Comparison of ENCODE assay signal across 21 cellular contexts in the genomic region with DNA sequence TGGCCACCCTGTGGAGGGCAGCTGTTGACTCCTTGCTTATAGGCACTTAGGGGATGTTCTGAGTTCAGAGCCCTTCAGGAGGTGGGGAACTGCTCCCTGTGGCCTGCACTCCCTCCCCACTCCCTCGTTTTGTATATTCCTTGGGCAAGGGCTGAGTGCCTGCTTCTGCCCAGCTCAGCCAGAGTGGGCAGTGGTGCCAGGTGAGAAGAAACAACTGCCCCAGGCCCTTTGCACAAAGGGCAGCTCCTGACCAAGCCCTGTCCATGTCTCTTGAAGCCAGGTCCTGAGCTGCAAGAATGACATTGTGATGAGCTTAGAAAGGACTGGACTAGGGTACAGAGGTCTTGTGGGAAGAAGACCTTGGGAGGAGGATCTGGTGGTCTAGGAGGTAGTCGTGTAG. TPM values are rescaled to one million over a fixed set of nuclear protein-coding genes. Genes with fewer than 3 reads are reported as not detected.
A peak's percentile ranks its signal among the peaks of the same experiment; 100 is the strongest.
DNase-seq lines count a peak whose midpoint lies in the region; ATAC-seq and TF ChIP-seq lines count a peak whose summit lies in the region.
"Had no signal": no experiment of that assay in that cellular context is flagged by ENCODE, and none has a peak within 500 bp of the region (broad histone marks: within the 10 kb centered on the region; RNA-seq: fewer than 3 reads in every experiment).

No MANE protein-coding gene starts in this region.

- TF ChIP-seq CTCF in upper lobe of left lung (IDR thresholded peaks at IDR 0.05) (no peak), ovary (IDR thresholded peaks at IDR 0.05) (no peak)

- TF ChIP-seq POLR2A in upper lobe of left lung (IDR thresholded peaks at IDR 0.05): no peak
- TF ChIP-seq POLR2A in ovary (IDR thresholded peaks at IDR 0.05): no peak

- H3K4me1 Mint-ChIP-seq in activated naive CD8-positive, alpha-beta T cell (ENCODE audit: low read depth): peaks cover 66% of the 10 kb centered on the region
- H3K4me1 Mint-ChIP-seq in activated naive CD8-positive, alpha-beta T cell treated with anti-CD3 and anti-CD28 coated beads for 36 hours: peaks cover 52% of the 10 kb centered on the region
- H3K4me1 Mint-ChIP-seq in T-cell: peaks cover 68 to 76% (median 69%) of the 10 kb centered on the region in 3 donors
- H3K4me1 Mint-ChIP-seq in naive thymus-derived CD4-positive, alpha-beta T cell: peaks cover 55 to 80% (median 72%) of the 10 kb centered on the region in 7 donors

- H3K4me1 ChIP-seq in naive thymus-derived CD4-positive, alpha-beta T cell (ENCODE audit: control insufficient read depth in 2 of 2, insufficient read depth in 2 of 2, low read length in 2 of 2): peaks cover 47 to 52% of the 10 kb centered on the region in 2 donors
- peaks cover 55 to 78% (median 61%) of the 10 kb centered on the region in 4 donors for H3K4me1 ChIP-seq in upper lobe of left lung
- peaks cover 6% of the 10 kb centered on the region for H3K4me1 ChIP-seq in ovary (ENCODE audit: insufficient read depth)

- peak overlapping the region; percentile 50 for H3K27ac Mint-ChIP-seq in activated naive CD8-positive, alpha-beta T cell
- H3K27ac Mint-ChIP-seq in activated naive CD8-positive, alpha-beta T cell treated with anti-CD3 and anti-CD28 coated beads for 36 hours: no peak overlapping the region
- peak overlapping the region; percentile 38 to 68 for H3K27ac Mint-ChIP-seq in T-cell
- H3K27ac Mint-ChIP-seq in naive thymus-derived CD4-positive, alpha-beta T cell: peak overlapping the region in 8 of 9 donors; percentile 3 to 90 (median 54)

- peaks cover 0 to 4% (median 0%) of the 10 kb centered on the region in 3 experiments for H3K36me3 ChIP-seq in naive thymus-derived CD4-positive, alpha-beta T cell (ENCODE audit: control insufficient read depth in 2 of 3, insufficient read depth in 3 of 3, low read length in 3 of 3)
- H3K36me3 ChIP-seq in upper lobe of left lung: peaks cover 0 to 5% (median 0%) of the 10 kb centered on the region in 4 donors
- H3K36me3 ChIP-seq in ovary: no peaks in the 10 kb centered on the region
- H3K36me3 ChIP-seq: left lung, right lobe of liver had no signal

- H3K27me3 Mint-ChIP-seq in activated naive CD8-positive, alpha-beta T cell: no peaks in the 10 kb centered on the region
- H3K27me3 Mint-ChIP-seq in activated naive CD8-positive, alpha-beta T cell treated with anti-CD3 and anti-CD28 coated beads for 36 hours: no peaks in the 10 kb centered on the region
- no peaks in the 10 kb centered on the region for H3K27me3 Mint-ChIP-seq in T-cell
- H3K27me3 Mint-ChIP-seq in naive thymus-derived CD4-positive, alpha-beta T cell: no peaks in the 10 kb centered on the region

- no peaks in the 10 kb centered on the region for H3K36me3 Mint-ChIP-seq in activated naive CD8-positive, alpha-beta T cell
- peaks cover 2% of the 10 kb centered on the region for H3K36me3 Mint-ChIP-seq in activated naive CD8-positive, alpha-beta T cell treated with anti-CD3 and anti-CD28 coated beads for 36 hours
- H3K36me3 Mint-ChIP-seq in T-cell: no peaks in the 10 kb centered on the region
- H3K36me3 Mint-ChIP-seq in naive thymus-derived CD4-positive, alpha-beta T cell: peaks cover 0 to 14% (median 0%) of the 10 kb centered on the region in 5 donors

- POLR2A ChIA-PET in T-cell (lab: Charles Lee): no interaction called here
- POLR2A ChIA-PET in naive thymus-derived CD4-positive, alpha-beta T cell (lab: Charles Lee): interaction anchor here (0.7 to 2.9 kb wide), 3 partner anchors 19 to 476 kb away, joined by 3 to 22 read pairs (median 8); a partner anchor contains a TSS

- peak overlapping the region; percentile 22 for H3K4me3 Mint-ChIP-seq in activated naive CD8-positive, alpha-beta T cell
- H3K4me3 Mint-ChIP-seq in activated naive CD8-positive, alpha-beta T cell treated with anti-CD3 and anti-CD28 coated beads for 36 hours: no peak overlapping the region
- peak overlapping the region in 1 of 3 donors; percentile 93 for H3K4me3 Mint-ChIP-seq in T-cell
- H3K4me3 Mint-ChIP-seq in naive thymus-derived CD4-positive, alpha-beta T cell: peak overlapping the region; percentile 14 to 96 (median 72)

- 54 to 60% methylated on average over 2 of the region's 2 CpGs for WGBS in upper lobe of left lung, 2 donors
- 57 to 70% (median 69%) methylated on average over 2 of the region's 2 CpGs for WGBS in ovary, 3 donors

- intact Hi-C loops in naive thymus-derived CD4-positive, alpha-beta T cell (cut with micrococcal nuclease): loop anchor here (5.0 to 10.0 kb wide), 6 partner anchors 64 to 1703 kb away; a partner anchor contains a TSS
- intact Hi-C loops in ovary (cut with DNase I): loop anchor here in 2 of 4 donors (5.0 to 10.0 kb wide), 2 partner anchors 49 to 57 kb away; no protein-coding TSS in a partner anchor

- H3K4me3 ChIP-seq in naive thymus-derived CD4-positive, alpha-beta T cell (ENCODE audit: low read length): no peak overlapping the region
- H3K4me3 ChIP-seq in upper lobe of left lung (no peak overlapping the region), ovary (no peak overlapping the region)
- H3K4me3 ChIP-seq: right lobe of liver, SK-N-MC had no signal

- CTCF ChIA-PET in T-cell (lab: Charles Lee): interaction anchor here in 1 of 2 donors (0.5 to 0.6 kb wide), 2 partner anchors 93 to 1229 kb away, joined by 3 to 6 read pairs; no protein-coding TSS in a partner anchor
- CTCF ChIA-PET in naive thymus-derived CD4-positive, alpha-beta T cell (lab: Charles Lee): interaction anchor here (0.6 to 0.7 kb wide), 3 partner anchors 19 to 1694 kb away, joined by 3 read pairs; no protein-coding TSS in a partner anchor

- no peaks in the 10 kb centered on the region for H3K9me3 ChIP-seq in naive thymus-derived CD4-positive, alpha-beta T cell (ENCODE audit: control insufficient read depth in 2 of 3, low read length in 3 of 3)
- no peaks in the 10 kb centered on the region for H3K9me3 ChIP-seq in upper lobe of left lung
- no peaks in the 10 kb centered on the region for H3K9me3 ChIP-seq in ovary
- H3K9me3 ChIP-seq: left lung, right lobe of liver, tibial nerve had no signal

- no peak for DNase-seq in activated naive CD8-positive, alpha-beta T cell treated with anti-CD3 and anti-CD28 coated beads for 36 hours
- no peak for DNase-seq in T-cell
- DNase-seq in naive thymus-derived CD4-positive, alpha-beta T cell: no peak
- no peak for DNase-seq in upper lobe of left lung
- no peak for DNase-seq in ovary
- DNase-seq in T-helper 2 cell: no peak
- DNase-seq: activated naive CD4-positive, alpha-beta T cell treated with Interleukin-2 at 50 U/mL for 16 hours; DMS79; effector CD8-positive, alpha-beta T cell; IMR-90; left lung; NCI-H1417 treated with DMSO at 0.1 percent for 48 hours; NCI-H446 treated with DMSO at 0.1 percent for 48 hours; right lobe of liver; stimulated activated CD4-positive, alpha-beta T cell treated with anti-CD3 and anti-CD28 coated beads, Interleukin-4, amount 100 ng/mL, for 1 hour had no signal

- no peak for ATAC-seq in T-cell (replicated peaks in 1 of 4)
- no peak for ATAC-seq in naive thymus-derived CD4-positive, alpha-beta T cell
- ATAC-seq in upper lobe of left lung (ENCODE audit: low FRiP score in 2 of 2): no peak
- no peak for ATAC-seq in HG03442 (IDR thresholded peaks at IDR 0.05; ENCODE audit: unreplicated experiment)
- ATAC-seq: left lung, right lobe of liver had no signal

- H3K27ac ChIP-seq in naive thymus-derived CD4-positive, alpha-beta T cell (ENCODE audit: low read depth, low read length): no peak overlapping the region
- peak overlapping the region; percentile 20 to 99 (median 97) for H3K27ac ChIP-seq in upper lobe of left lung
- H3K27ac ChIP-seq in ovary: no peak overlapping the region
- H3K27ac ChIP-seq: right lobe of liver, SK-N-MC had no signal

- H3K9me3 Mint-ChIP-seq in activated naive CD8-positive, alpha-beta T cell (ENCODE audit: low read depth): no peaks in the 10 kb centered on the region
- H3K9me3 Mint-ChIP-seq in activated naive CD8-positive, alpha-beta T cell treated with anti-CD3 and anti-CD28 coated beads for 36 hours: no peaks in the 10 kb centered on the region
- H3K9me3 Mint-ChIP-seq in T-cell: no peaks in the 10 kb centered on the region
- peaks cover 0 to 1% (median 0%) of the 10 kb centered on the region in 11 donors for H3K9me3 Mint-ChIP-seq in naive thymus-derived CD4-positive, alpha-beta T cell

- TF ChIP-seq EP300 in upper lobe of left lung (IDR thresholded peaks at IDR 0.05): no peak
- no peak for TF ChIP-seq EP300 in ovary (IDR thresholded peaks at IDR 0.05)

- H3K27me3 ChIP-seq in naive thymus-derived CD4-positive, alpha-beta T cell (ENCODE audit: control insufficient read depth in 2 of 2, insufficient read depth in 2 of 2, low read length in 2 of 2): no peaks in the 10 kb centered on the region
- H3K27me3 ChIP-seq in upper lobe of left lung (no peaks in the 10 kb centered on the region), ovary (no peaks in the 10 kb centered on the region)
- H3K27me3 ChIP-seq: left lung, right lobe of liver, tibial nerve had no signal

RNA-seq across cellular contexts. Expression of a gene that starts 2.2 kb away (rescaled TPM):
- total RNA-seq in activated naive CD8-positive, alpha-beta T cell treated with anti-CD3 and anti-CD28 coated beads for 36 hours: 10 to 100 TPM; 10.2 to 11.0 TPM
- total RNA-seq in T-cell (10 to 100 TPM; 15.8 to 30.4 (median 19.5) TPM), upper lobe of left lung (10 to 100 TPM; 52.2 to 80.1 (median 68.7) TPM), ovary (10 to 100 TPM; 24.5 to 53.2 (median 31.1) TPM)
- total RNA-seq in naive thymus-derived CD4-positive, alpha-beta T cell: 10 to 100 TPM; 28.2 to 82.5 (median 32.7) TPM
- 100 to 1,000 TPM in 1 of 2 donors, 10 to 100 TPM in 1; 96.9 to 108 TPM for polyA plus RNA-seq in naive thymus-derived CD4-positive, alpha-beta T cell
- 10 to 100 TPM in 1 of 2 donors, 1 to 10 TPM in 1; 5.9 to 38.2 TPM for polyA plus RNA-seq in ovary

RNA-seq across cellular contexts. Expression of a gene that starts 23.9 kb away (rescaled TPM):
- not detected for total RNA-seq in activated naive CD8-positive, alpha-beta T cell treated with anti-CD3 and anti-CD28 coated beads for 36 hours
- total RNA-seq in T-cell: not detected
- under 1 TPM in 1 of 5 experiments, not detected in 4; 0.13 TPM for total RNA-seq in naive thymus-derived CD4-positive, alpha-beta T cell
- polyA plus RNA-seq in naive thymus-derived CD4-positive, alpha-beta T cell: under 1 TPM in 1 of 2 donors, not detected in 1; 0.45 TPM
- 10 to 100 TPM in 2 of 6 donors, 1 to 10 TPM in 4; 1.0 to 14.3 (median 8.8) TPM for total RNA-seq in upper lobe of left lung
- total RNA-seq in ovary: 1 to 10 TPM in 3 of 7 donors, under 1 TPM in 3, not detected in 1; 0.48 to 1.8 (median 1.1) TPM
- 1 to 10 TPM in 1 of 2 donors, not detected in 1; 4.4 TPM for polyA plus RNA-seq in ovary
- total RNA-seq: activated CD8-positive, alpha-beta memory T cell treated with anti-CD3 and anti-CD28 coated beads for 36 hours; bronchial epithelial cell; right lobe of liver had no signal

RNA-seq across cellular contexts. Expression of a gene that starts 46.6 kb away (rescaled TPM):
- total RNA-seq in activated naive CD8-positive, alpha-beta T cell treated with anti-CD3 and anti-CD28 coated beads for 36 hours: under 1 TPM; 0.08 to 0.16 TPM
- total RNA-seq in T-cell (1 to 10 TPM in 1 of 5 donors, under 1 TPM in 4; 0.18 to 2.0 (median 0.23) TPM), upper lobe of left lung (under 1 TPM in 2 of 6 donors, not detected in 4; 0.11 to 0.17 TPM), ovary (under 1 TPM in 5 of 7 donors, not detected in 2; under 0.01 to 0.33 (median 0.05) TPM)
- total RNA-seq in naive thymus-derived CD4-positive, alpha-beta T cell: 1 to 10 TPM in 1 of 5 experiments, under 1 TPM in 4; 0.07 to 1.6 (median 0.21) TPM
- under 1 TPM; 0.03 to 0.09 TPM for polyA plus RNA-seq in naive thymus-derived CD4-positive, alpha-beta T cell
- under 1 TPM; 0.01 to 0.12 TPM for polyA plus RNA-seq in ovary
- total RNA-seq: bronchial epithelial cell, right lobe of liver had no signal

RNA-seq across cellular contexts. Expression of a gene that starts 57.1 kb away (rescaled TPM):
- 10 to 100 TPM; 71.9 to 72.1 TPM for total RNA-seq in activated naive CD8-positive, alpha-beta T cell treated with anti-CD3 and anti-CD28 coated beads for 36 hours
- total RNA-seq in T-cell: 10 to 100 TPM; 22.4 to 28.5 (median 24.0) TPM
- 10 to 100 TPM; 17.1 to 53.3 (median 27.2) TPM for total RNA-seq in naive thymus-derived CD4-positive, alpha-beta T cell
- polyA plus RNA-seq in naive thymus-derived CD4-positive, alpha-beta T cell: 10 to 100 TPM; 38.0 to 53.0 TPM
- total RNA-seq in upper lobe of left lung: 10 to 100 TPM; 20.3 to 38.8 (median 28.0) TPM
- total RNA-seq in ovary: 10 to 100 TPM; 21.1 to 35.9 (median 27.8) TPM
- polyA plus RNA-seq in ovary: 10 to 100 TPM; 13.0 to 34.6 TPM

Comparison
In these comparisons a context has a peak if more than half of its experiments do, and no peak if none do; other contexts are left out.
1. H3K27ac ChIP-seq: peak in upper lobe of left lung (4 of 4); none in naive thymus-derived CD4-positive, alpha-beta T cell (single experiment) and ovary (0 of 2).